ENCODE assay signal across 16 cellular contexts in genomic region chr9:96117398-96118060, GRCh38.
DNase-seq lines count a peak whose midpoint lies in the region; ATAC-seq and TF ChIP-seq lines count a peak whose summit lies in the region.
"Had no signal": no experiment of that assay in that cellular context is flagged by ENCODE, and none has a peak within 500 bp of the region (broad histone marks: within the 10 kb centered on the region; RNA-seq: fewer than 3 reads in every experiment).

No MANE protein-coding gene starts in this region.

- CTCF ChIA-PET in activated CD4-positive, alpha-beta T cell treated with anti-CD3 and anti-CD28 coated beads for 36 hours (lab: Charles Lee) = interaction anchor here (0.6 kb wide), 1 partner anchor 200 kb away, joined by 3 read pairs; no protein-coding TSS in a partner anchor

- peaks cover 20% of the 10 kb centered on the region for H3K27me3 Mint-ChIP-seq in activated CD4-positive, alpha-beta T cell treated with anti-CD3 and anti-CD28 coated beads for 36 hours

- peak; percentile 70 for ATAC-seq in activated CD4-positive, alpha-beta T cell treated with anti-CD3 and anti-CD28 coated beads for 36 hours
- peak; percentile 20 for ATAC-seq in mucosa of descending colon
- no peak for ATAC-seq in GM21423 (IDR thresholded peaks at IDR 0.05; ENCODE audit: unreplicated experiment)
- ATAC-seq in left colon = no peak
- ATAC-seq in HG03457 (IDR thresholded peaks at IDR 0.05; ENCODE audit: unreplicated experiment) = no peak

- DNase-seq in activated CD4-positive, alpha-beta T cell treated with anti-CD3 and anti-CD28 coated beads for 36 hours = no peak
- no peak for DNase-seq in activated CD4-positive, alpha-beta T cell treated with anti-CD3 and anti-CD28 coated beads for 4 hours
- no peak for DNase-seq in mucosa of descending colon
- DNase-seq in superior temporal gyrus (ENCODE audit: extremely low spot score) = peak; percentile 62
- no peak for DNase-seq in left colon
- DNase-seq: GF-D8, KBM-7, left ventricle myocardium superior, NCI-H1105 treated with DMSO at 0.1 percent for 48 hours, NCI-H774, spleen had no signal

- no peaks in the 10 kb centered on the region for H3K36me3 Mint-ChIP-seq in activated CD4-positive, alpha-beta T cell treated with anti-CD3 and anti-CD28 coated beads for 36 hours (ENCODE audit: low read depth)

- H3K4me3 ChIP-seq in mucosa of descending colon = no peak overlapping the region
- H3K4me3 ChIP-seq: spleen had no signal

- H3K4me3 Mint-ChIP-seq in activated CD4-positive, alpha-beta T cell treated with anti-CD3 and anti-CD28 coated beads for 36 hours = no peak overlapping the region

- H3K9me3 Mint-ChIP-seq in activated CD4-positive, alpha-beta T cell treated with anti-CD3 and anti-CD28 coated beads for 36 hours (ENCODE audit: low read depth) = no peaks in the 10 kb centered on the region

- TF ChIP-seq CTCF in mucosa of descending colon (IDR thresholded peaks at IDR 0.05) = no peak

- POLR2A ChIA-PET in activated CD4-positive, alpha-beta T cell treated with anti-CD3 and anti-CD28 coated beads for 36 hours (lab: Charles Lee) = no interaction called here

- H3K36me3 ChIP-seq in mucosa of descending colon (ENCODE audit: low read depth) = no peaks in the 10 kb centered on the region
- H3K36me3 ChIP-seq: spleen had no signal

- H3K4me1 ChIP-seq in mucosa of descending colon (ENCODE audit: low read depth) = peaks cover 4% of the 10 kb centered on the region

- H3K27ac ChIP-seq in angular gyrus (ENCODE audit: low read depth, low read length) = peak overlapping the region; percentile 97
- H3K27ac ChIP-seq: C4-2B, VCaP had no signal

- H3K9me3 ChIP-seq in mucosa of descending colon = no peaks in the 10 kb centered on the region

- intact Hi-C loops in activated CD4-positive, alpha-beta T cell treated with anti-CD3 and anti-CD28 coated beads for 36 hours (cut with DNase I, micrococcal nuclease) = no loop called here
- intact Hi-C loops in mucosa of descending colon (cut with DNase I, micrococcal nuclease) (no loop called here), left colon (cut with DNase I, micrococcal nuclease) (no loop called here)

- H3K27ac Mint-ChIP-seq in activated CD4-positive, alpha-beta T cell treated with anti-CD3 and anti-CD28 coated beads for 36 hours = no peak overlapping the region

- H3K4me1 Mint-ChIP-seq in activated CD4-positive, alpha-beta T cell treated with anti-CD3 and anti-CD28 coated beads for 36 hours = peaks cover 2% of the 10 kb centered on the region

Comparison
In these comparisons a context has a peak if more than half of its experiments do, and no peak if none do; other contexts are left out.
1. ATAC-seq: peak in activated CD4-positive, alpha-beta T cell treated with anti-CD3 and anti-CD28 coated beads for 36 hours (single experiment) and mucosa of descending colon (single experiment); none in GM21423 (single experiment), left colon (single experiment) and HG03457 (single experiment).